1 cellular context compared by ENCODE assay signal in the genomic region with DNA sequence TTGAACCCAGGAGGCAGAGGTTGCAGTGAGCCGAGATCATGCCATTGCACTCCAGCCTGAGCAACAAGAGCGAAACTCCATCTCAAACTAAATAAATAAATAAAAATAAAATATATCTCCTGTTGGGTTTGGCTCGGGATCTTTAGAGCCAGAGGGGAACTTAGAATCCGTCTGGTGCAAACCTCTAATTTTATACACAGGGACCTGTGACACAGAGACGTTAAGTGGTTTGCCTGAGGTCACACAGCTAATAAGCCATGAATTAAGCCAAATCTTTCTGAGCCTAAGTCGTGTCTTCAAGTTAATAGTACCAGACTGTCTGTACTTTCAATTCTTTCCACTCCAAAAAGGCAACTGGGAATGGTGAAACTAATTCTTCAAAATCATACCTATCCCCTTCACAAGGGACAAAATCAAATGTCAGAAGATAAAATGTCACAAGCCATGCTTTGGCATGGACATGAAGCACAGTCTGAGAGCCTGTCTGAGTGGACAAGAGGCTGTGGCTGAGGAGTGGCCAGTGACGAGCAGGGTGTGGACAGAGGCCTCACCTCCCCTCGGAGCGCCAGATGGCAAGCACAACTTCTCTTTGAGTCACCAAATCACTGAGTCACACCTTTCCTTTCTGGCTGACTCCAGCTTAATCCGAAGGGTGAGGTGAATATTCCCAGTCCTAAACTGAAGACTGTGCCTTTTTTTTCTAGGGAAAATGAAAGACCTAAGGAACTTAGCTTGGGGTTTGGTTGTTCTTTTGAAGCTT.
TF ChIP-seq lines count a peak whose summit lies in the region.

No MANE protein-coding gene starts in this region.

TF ChIP-seq in HCT116, 20 proteins besides CTCF, POLR2A, EP300 and RAD21 (continued from another document):
- TF ChIP-seq, protein P1, sequence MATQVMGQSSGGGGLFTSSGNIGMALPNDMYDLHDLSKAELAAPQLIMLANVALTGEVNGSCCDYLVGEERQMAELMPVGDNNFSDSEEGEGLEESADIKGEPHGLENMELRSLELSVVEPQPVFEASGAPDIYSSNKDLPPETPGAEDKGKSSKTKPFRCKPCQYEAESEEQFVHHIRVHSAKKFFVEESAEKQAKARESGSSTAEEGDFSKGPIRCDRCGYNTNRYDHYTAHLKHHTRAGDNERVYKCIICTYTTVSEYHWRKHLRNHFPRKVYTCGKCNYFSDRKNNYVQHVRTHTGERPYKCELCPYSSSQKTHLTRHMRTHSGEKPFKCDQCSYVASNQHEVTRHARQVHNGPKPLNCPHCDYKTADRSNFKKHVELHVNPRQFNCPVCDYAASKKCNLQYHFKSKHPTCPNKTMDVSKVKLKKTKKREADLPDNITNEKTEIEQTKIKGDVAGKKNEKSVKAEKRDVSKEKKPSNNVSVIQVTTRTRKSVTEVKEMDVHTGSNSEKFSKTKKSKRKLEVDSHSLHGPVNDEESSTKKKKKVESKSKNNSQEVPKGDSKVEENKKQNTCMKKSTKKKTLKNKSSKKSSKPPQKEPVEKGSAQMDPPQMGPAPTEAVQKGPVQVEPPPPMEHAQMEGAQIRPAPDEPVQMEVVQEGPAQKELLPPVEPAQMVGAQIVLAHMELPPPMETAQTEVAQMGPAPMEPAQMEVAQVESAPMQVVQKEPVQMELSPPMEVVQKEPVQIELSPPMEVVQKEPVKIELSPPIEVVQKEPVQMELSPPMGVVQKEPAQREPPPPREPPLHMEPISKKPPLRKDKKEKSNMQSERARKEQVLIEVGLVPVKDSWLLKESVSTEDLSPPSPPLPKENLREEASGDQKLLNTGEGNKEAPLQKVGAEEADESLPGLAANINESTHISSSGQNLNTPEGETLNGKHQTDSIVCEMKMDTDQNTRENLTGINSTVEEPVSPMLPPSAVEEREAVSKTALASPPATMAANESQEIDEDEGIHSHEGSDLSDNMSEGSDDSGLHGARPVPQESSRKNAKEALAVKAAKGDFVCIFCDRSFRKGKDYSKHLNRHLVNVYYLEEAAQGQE (IDR thresholded peaks at IDR 0.05; ENCODE audit: low read depth): no peak
- TF ChIP-seq FOSL1 (IDR thresholded peaks at IDR 0.05; ENCODE audit: low read depth) (peak; percentile 70), SIN3A (IDR thresholded peaks at IDR 0.05; ENCODE audit: low read depth) (no peak)
